In the genomic region with DNA sequence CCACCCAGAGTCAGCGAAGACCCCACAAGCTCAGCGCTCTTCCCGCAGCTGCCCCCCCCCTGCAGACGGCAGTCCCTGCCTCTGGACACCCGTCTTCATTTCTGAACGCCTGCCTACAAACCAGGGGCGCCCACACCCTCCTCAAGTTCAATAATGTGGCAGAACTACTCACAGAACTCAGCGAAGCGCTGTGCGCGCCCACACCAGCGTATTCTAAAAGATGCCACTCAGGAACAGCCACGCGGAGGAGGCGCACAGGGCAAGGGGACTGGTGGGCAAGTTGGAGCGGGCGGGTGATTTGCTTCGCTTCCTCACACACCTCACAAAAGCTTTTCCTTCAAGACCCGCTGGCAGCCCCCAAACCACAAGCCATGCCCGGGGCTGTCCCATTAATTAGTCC, we compare ENCODE assay signal across 17 cellular contexts. TPM values are rescaled to one million over a fixed set of nuclear protein-coding genes. Genes with fewer than 3 reads are reported as not detected.
DNase-seq lines count a peak whose midpoint lies in the region; ATAC-seq, FAIRE-seq and TF ChIP-seq lines count a peak whose summit lies in the region.
"Not testable (repeated sequence)": the region's sequence is repeated elsewhere in the genome, so short reads cannot be mapped to it uniquely, and the experiment has no call there.
"Had no signal": no experiment of that assay in that cellular context is flagged by ENCODE, and none has a peak within 500 bp of the region (broad histone marks: within the 10 kb centered on the region; RNA-seq: fewer than 3 reads in every experiment).

No MANE protein-coding gene starts in this region.

- H3K4me3 ChIP-seq in HFF-Myc (replicated peaks; ENCODE audit: low read depth, low read length) (peak overlapping the region; percentile 8), astrocyte (ENCODE audit: insufficient read depth, low read depth, low read length) (peak overlapping the region; percentile 64), ectodermal cell (ENCODE audit: insufficient read depth, low read depth, low read length) (peak overlapping the region; percentile 63), iPS-20b (ENCODE audit: low read length) (peak overlapping the region; percentile 76), neural cell (ENCODE audit: low read length) (peak overlapping the region; percentile 70), gastrocnemius medialis (peak overlapping the region in 3 of 4 donors; percentile 4 to 42 (median 17))

- H3K4me1 ChIP-seq in astrocyte (ENCODE audit: insufficient read depth, low read length); ectodermal cell (ENCODE audit: control insufficient read depth, insufficient read depth, low read length); foreskin keratinocyte; iPS-20b (ENCODE audit: insufficient read depth, low read length); gastrocnemius medialis: not testable (repeated sequence)

- H3K79me2 ChIP-seq in astrocyte (ENCODE audit: insufficient read depth, low read length); neural cell (replicated peaks; ENCODE audit: insufficient read depth, low read length): not testable (repeated sequence)

- not testable (repeated sequence) for H3K27ac ChIP-seq in astrocyte (ENCODE audit: low read depth, low read length); ectodermal cell (ENCODE audit: insufficient read depth, low read depth, low read length, poor library complexity, severe bottlenecking); iPS-20b (ENCODE audit: low read length); neural cell (ENCODE audit: low read length); gastrocnemius medialis
- peak overlapping the region; percentile 45 for H3K27ac ChIP-seq in foreskin keratinocyte

- not testable (repeated sequence) for H3K4me1 Mint-ChIP-seq in astrocyte (ENCODE audit: low read depth, unreplicated experiment)

- not testable (repeated sequence) for H3K36me3 ChIP-seq in astrocyte (ENCODE audit: insufficient read depth, low read length); ectodermal cell (ENCODE audit: control insufficient read depth, insufficient read depth, low read length); iPS-20b (ENCODE audit: insufficient read depth, low read depth, low read length); neural cell (ENCODE audit: insufficient read depth, low read length); gastrocnemius medialis

- not testable (repeated sequence) for H3K27me3 Mint-ChIP-seq in astrocyte (ENCODE audit: low read depth, unreplicated experiment)

- not testable (repeated sequence) for H3K36me3 Mint-ChIP-seq in astrocyte (ENCODE audit: low read depth, unreplicated experiment)

- intact Hi-C loops in gastrocnemius medialis (cut with DNase I; ENCODE audit: low total_unique reads): not testable (repeated sequence)

- not testable (repeated sequence) for TF ChIP-seq POLR2A in gastrocnemius medialis (IDR thresholded peaks at IDR 0.05)

- H2AFZ ChIP-seq in astrocyte (ENCODE audit: low read depth, low read length): peak overlapping the region; percentile 96
- H2AFZ ChIP-seq in neural cell (ENCODE audit: low read depth, low read length): not testable (repeated sequence)

- H3K9ac ChIP-seq in astrocyte (ENCODE audit: low read length): peak overlapping the region; percentile 67
- peak overlapping the region; percentile 89; the same call in 1 of the 2 replicates for H3K9ac ChIP-seq in iPS-20b (ENCODE audit: low read depth, low read length)
- H3K9ac ChIP-seq in neural cell (ENCODE audit: low read length): not testable (repeated sequence)

- 40 to 48% methylated on average over 20 of the region's 20 CpGs for WGBS in ectodermal cell, 2 experiments

- DNase-seq in HFF-Myc (ENCODE audit: extremely low read depth, low read depth); astrocyte (ENCODE audit: low read depth); gastrocnemius medialis: not testable (repeated sequence)
- DNase-seq in foreskin keratinocyte: peak in 1 of 2 donors; percentile 2

- not testable (repeated sequence) for FAIRE-seq in astrocyte (lab: Jason Lieb, UNC)

- H3K27me3 ChIP-seq in astrocyte (ENCODE audit: insufficient read depth, low read length); ectodermal cell (ENCODE audit: control insufficient read depth, insufficient read depth, low read length, poor library complexity, severe bottlenecking); foreskin keratinocyte; iPS-20b (ENCODE audit: insufficient read depth, low read length); neural cell (ENCODE audit: insufficient read depth, low read depth, low read length): not testable (repeated sequence)
- peaks cover 0 to 33% (median 10%) of the 10 kb centered on the region in 3 donors for H3K27me3 ChIP-seq in gastrocnemius medialis

- in situ Hi-C loops in gastrocnemius medialis (cut with MboI; ENCODE audit: low sequenced_read_pairs in 4 of 4): not testable (repeated sequence)

- not testable (repeated sequence) for ATAC-seq in foreskin keratinocyte, gastrocnemius medialis

- H3K9me3 ChIP-seq in astrocyte (ENCODE audit: insufficient read depth, low read depth, low read length); ectodermal cell (ENCODE audit: control insufficient read depth, low read length); neural cell (ENCODE audit: low read length); gastrocnemius medialis: not testable (repeated sequence)
- H3K9me3 ChIP-seq in iPS-20b (ENCODE audit: insufficient read depth, low read depth, low read length): peaks cover 42% of the 10 kb centered on the region

- not testable (repeated sequence) for H4K20me1 ChIP-seq in astrocyte (ENCODE audit: insufficient read depth, low read length); neural cell (ENCODE audit: insufficient read depth)

- H3F3A ChIP-seq in neural cell (ENCODE audit: insufficient read depth, low read length, poor library complexity, severe bottlenecking): not testable (repeated sequence)

- H3K27ac Mint-ChIP-seq in astrocyte (ENCODE audit: unreplicated experiment): peak overlapping the region; percentile 58

- TF ChIP-seq RAD21 in neural cell (conservative IDR thresholded peaks at IDR 0.05): not testable (repeated sequence)

- H3K4me2 ChIP-seq in astrocyte (ENCODE audit: low read length): peak overlapping the region; percentile 91
- not testable (repeated sequence) for H3K4me2 ChIP-seq in neural cell (ENCODE audit: low read length)

- peaks cover 14% of the 10 kb centered on the region for H3K9me3 Mint-ChIP-seq in astrocyte (ENCODE audit: unreplicated experiment)

- H3K4me3 Mint-ChIP-seq in astrocyte (ENCODE audit: unreplicated experiment): peak overlapping the region; percentile 92

- H3K9me2 ChIP-seq in neural cell (ENCODE audit: insufficient read depth, low read length): not testable (repeated sequence)

- not testable (repeated sequence) for TF ChIP-seq CTCF in HFF-Myc (IDR thresholded peaks at IDR 0.05; ENCODE audit: low read depth, low read length, missing control alignments); astrocyte (IDR thresholded peaks at IDR 0.05; ENCODE audit: insufficient read depth, low read depth, low read length); foreskin keratinocyte (conservative IDR thresholded peaks at IDR 0.05); neural cell (IDR thresholded peaks at IDR 0.05; ENCODE audit: poor library complexity, severe bottlenecking); gastrocnemius medialis (IDR thresholded peaks at IDR 0.05 in 4 of 5, conservative IDR thresholded peaks at IDR 0.05 in 1 of 5)

- TF ChIP-seq EP300 in neural cell (conservative IDR thresholded peaks at IDR 0.05; ENCODE audit: poor library complexity, severe bottlenecking): not testable (repeated sequence)

RNA-seq across cellular contexts. Expression of gene ZNF732, which starts 0.8 kb away (rescaled TPM):
- total RNA-seq in astrocyte (1.2 and 1.4 TPM in 2 replicates), foreskin keratinocyte (5.6 and 5.8 TPM in 2 replicates), gastrocnemius medialis (not detected)
- 4.4 TPM for polyA plus RNA-seq in ectodermal cell (2013, experiment 1 of 4)
- polyA plus RNA-seq in ectodermal cell (2013, experiment 2 of 4): 6.7 TPM
- polyA plus RNA-seq in ectodermal cell (2013, experiment 3 of 4): 2.7 TPM
- polyA plus RNA-seq in ectodermal cell (2013, experiment 4 of 4): 3.2 TPM
- polyA plus RNA-seq in foreskin keratinocyte (0.34 and 0.58 TPM in 2 replicates), neural cell (0.26 TPM in 1 of 2 replicates, not detected in the other)
- polyA minus RNA-seq in neural cell: 0.24 and 0.69 TPM in 2 replicates
- total RNA-seq: activated CD4-positive, alpha-beta T cell treated with anti-CD3 and anti-CD28 coated beads, Interleukin-2, amount 10 ng/mL, durations not matched to agents 24 days and 14 days; activated CD8-positive, alpha-beta memory T cell treated with anti-CD3 and anti-CD28 coated beads, Interleukin-2, amount 10 ng/mL, durations not matched to agents 7 days and 5 days; activated T-helper 1 cell treated with anti-CD3 and anti-CD28 coated beads, Interleukin-12 subunit alpha, Interleukin-12 subunit beta, Interleukin-2, Interleukin-4 antibody, amounts not matched to agents 30 ng/mL and 10 ng/mL and 1 ng/mL, durations not matched to agents 14 hours and 24 hours and 36 hours; body of pancreas; hepatocyte; left cardiac atrium; mucosa of gallbladder; NCI-H460; SJSA1; T-helper 17 cell had no signal
- polyA plus RNA-seq: hepatocyte had no signal

RNA-seq across cellular contexts. Expression of gene ZNF141, which starts 33.1 kb away (rescaled TPM):
- total RNA-seq in astrocyte (8.4 and 10.3 TPM in 2 replicates), foreskin keratinocyte (6.3 and 7.2 TPM in 2 replicates), gastrocnemius medialis (1 to 10 TPM; 1.4 to 5.7 (median 2.0) TPM)
- 32.7 TPM for polyA plus RNA-seq in ectodermal cell (2013, experiment 1 of 4)
- polyA plus RNA-seq in ectodermal cell (2013, experiment 2 of 4): 25.4 TPM
- polyA plus RNA-seq in ectodermal cell (2013, experiment 3 of 4): 19.4 TPM
- 26.1 TPM for polyA plus RNA-seq in ectodermal cell (2013, experiment 4 of 4)
- polyA plus RNA-seq in foreskin keratinocyte (0.86 and 1.1 TPM in 2 replicates), neural cell (19.0 and 29.4 TPM in 2 replicates)
- polyA minus RNA-seq in neural cell: 90.6 and 106 TPM in 2 replicates

Comparison
In these comparisons a context has a peak if more than half of its experiments do, and no peak if none do; other contexts are left out.
1. H3K4me3 ChIP-seq: peak in every context shown above with its lines; median percentile 76 in iPS-20b; 70 in neural cell; 64 in astrocyte; 63 in ectodermal cell; 17 in gastrocnemius medialis; 8 in HFF-Myc.